1 cellular context compared by ENCODE assay signal in the genomic region with DNA sequence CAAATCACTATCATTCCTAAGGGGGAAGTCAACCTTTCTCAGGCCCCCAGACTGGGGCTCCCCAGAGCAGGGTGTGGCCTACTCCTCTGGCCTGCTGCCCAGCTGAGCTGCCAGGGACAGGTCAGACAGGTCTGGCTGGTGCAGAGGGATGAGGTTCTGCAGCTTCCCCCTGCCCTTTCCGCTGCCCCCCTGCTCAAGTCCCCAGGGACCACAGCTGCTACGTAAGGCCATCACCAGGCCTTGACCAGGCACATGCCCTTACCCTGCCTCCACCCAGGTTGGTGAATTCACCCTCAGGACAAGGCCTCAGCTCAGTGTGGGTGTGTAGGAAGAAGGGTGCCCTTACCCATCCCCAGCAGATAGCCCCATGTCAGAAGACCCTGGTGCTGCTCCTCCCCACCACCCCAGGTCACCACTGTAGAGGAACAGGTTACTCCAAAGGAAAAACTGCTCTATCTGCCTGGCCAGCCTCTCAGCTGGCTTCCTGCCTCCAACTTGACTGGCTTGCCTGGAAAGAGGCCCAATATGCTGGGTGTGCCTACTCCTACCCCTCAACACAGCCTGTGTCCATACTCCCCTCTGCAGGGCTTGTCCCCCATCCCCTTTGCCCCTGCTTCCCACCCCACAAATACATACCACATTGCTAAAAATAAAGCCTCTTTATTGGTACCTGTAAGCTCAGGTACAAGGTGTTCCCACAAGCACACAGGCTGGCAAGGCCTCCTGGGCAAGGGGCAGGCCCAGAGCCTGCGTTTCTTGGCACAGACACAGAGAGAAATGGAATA.
TF ChIP-seq lines count a peak whose summit lies in the region.

No MANE protein-coding gene starts in this region.

TF ChIP-seq in H1, 55 proteins besides CTCF, POLR2A, EP300 and RAD21:
- TF ChIP-seq POLR2AphosphoS5 (IDR thresholded peaks at IDR 0.05; ENCODE audit: low read depth, low read length), result 0 out of 2 replicates have a peak, but pooled peaks have one; percentile 15
- no peak for TF ChIP-seq TAF7 (optimal IDR thresholded peaks at IDR 0.05; ENCODE audit: borderline replicate concordance, low read depth, low read length)
